In the genomic region with DNA sequence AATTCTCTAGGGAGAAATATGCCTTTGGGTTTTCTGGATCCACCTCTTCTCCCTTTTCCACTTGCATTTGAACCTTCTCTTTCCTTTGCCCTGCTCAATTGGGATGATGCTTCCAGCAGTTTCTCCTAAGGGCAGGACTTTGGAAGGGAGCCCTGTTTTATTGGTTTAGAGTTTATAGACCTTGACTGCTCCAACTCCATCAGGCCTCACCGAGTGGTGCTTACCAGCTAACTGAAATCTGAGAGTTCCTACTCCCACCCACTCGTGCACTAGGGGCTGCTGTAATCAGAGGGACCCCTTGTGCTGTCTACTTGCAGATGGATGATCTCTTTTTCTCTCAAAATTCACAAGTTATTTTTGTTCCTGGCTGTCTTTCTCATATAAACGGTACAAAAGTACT, we compare ENCODE assay signal across 25 cellular contexts.
"Had no signal": no experiment of that assay in that cellular context is flagged by ENCODE, and none has a peak within 500 bp of the region (broad histone marks: within the 10 kb centered on the region; RNA-seq: fewer than 3 reads in every experiment).

No MANE protein-coding gene starts in this region.

- H3K36me3 Mint-ChIP-seq: activated naive CD4-positive, alpha-beta T cell treated with anti-CD3 and anti-CD28 coated beads, Interleukin-2, amount 50 U/mL, for 72 hours had no signal

- H3K27me3 ChIP-seq: brain microvascular endothelial cell had no signal

- H3K27me3 Mint-ChIP-seq: activated B cell treated with CpG ODN at 0.5 μM for 24 hours; activated CD4-positive, alpha-beta T cell treated with anti-CD3 and anti-CD28 coated beads, Interleukin-2, amount 10 ng/mL, durations not matched to agents 24 days and 14 days; T-helper 17 cell had no signal

- H3K4me3 Mint-ChIP-seq: activated B cell treated with CpG ODN at 0.5 μM for 24 hours; activated CD4-positive, alpha-beta T cell treated with anti-CD3 and anti-CD28 coated beads, Interleukin-2, amount 10 ng/mL, durations not matched to agents 24 days and 14 days; activated naive CD8-positive, alpha-beta T cell treated with anti-CD3 and anti-CD28 coated beads, Interleukin-2, amount 50 U/mL, for 24 hours; activated T-cell treated with anti-CD3 and anti-CD28 coated beads, Interleukin-2, amount 50 U/mL, for 4 hours; T-helper 17 cell had no signal

- H3K27ac Mint-ChIP-seq: activated B cell treated with CpG ODN at 0.5 μM for 24 hours; activated CD4-positive, alpha-beta T cell treated with anti-CD3 and anti-CD28 coated beads, Interleukin-2, amount 10 ng/mL, durations not matched to agents 24 days and 14 days; activated naive CD4-positive, alpha-beta T cell treated with anti-CD3 and anti-CD28 coated beads, Interleukin-2, amount 50 U/mL, for 72 hours; activated naive CD8-positive, alpha-beta T cell treated with anti-CD3 and anti-CD28 coated beads, Interleukin-2, amount 50 U/mL, for 24 hours; T-helper 17 cell had no signal

- DNase-seq: activated B cell treated with CpG ODN at 0.5 μM for 24 hours; activated CD4-positive, alpha-beta T cell treated with anti-CD3 and anti-CD28 coated beads for 1 hour; activated CD4-positive, alpha-beta T cell treated with anti-CD3 and anti-CD28 coated beads, Interleukin-2, amount 10 ng/mL, durations not matched to agents 24 days and 14 days; activated CD4-positive, alpha-beta T cell treated with anti-CD3 and anti-CD28 coated beads, Interleukin-2, amount 50 U/mL, for 48 hours; activated CD8-positive, alpha-beta memory T cell treated with anti-CD3 and anti-CD28 coated beads for 24 hours; activated effector memory CD4-positive, alpha-beta T cell treated with anti-CD3 and anti-CD28 coated beads, Interleukin-2, amount 50 U/mL, for 16 hours; activated naive CD4-positive, alpha-beta T cell treated with Interleukin-2 at 50 U/mL for 16 hours; activated naive CD8-positive, alpha-beta T cell treated with anti-CD3 and anti-CD28 coated beads, Interleukin-2, amount 50 U/mL, for 24 hours; activated T-cell treated with anti-CD3 and anti-CD28 coated beads, Interleukin-2, amount 50 U/mL, for 4 hours; amniotic stem cell; brain microvascular endothelial cell; cerebellar nuclear complex; MM.1S; NCI-H1105; NCI-H1436; NCI-H1694 treated with DMSO at 0.1 percent for 48 hours; NCI-H2029 treated with DMSO at 0.1 percent for 48 hours; NCI-H345; NCI-H510A; NCI-H526 treated with DMSO at 0.1 percent for 48 hours; NCI-H82; SIG-M5; T-helper 17 cell; T-helper 9 cell had no signal

- H3K4me1 Mint-ChIP-seq: activated B cell treated with CpG ODN at 0.5 μM for 24 hours; activated CD4-positive, alpha-beta T cell treated with anti-CD3 and anti-CD28 coated beads, Interleukin-2, amount 10 ng/mL, durations not matched to agents 24 days and 14 days; activated naive CD8-positive, alpha-beta T cell treated with anti-CD3 and anti-CD28 coated beads, Interleukin-2, amount 50 U/mL, for 24 hours; T-helper 17 cell had no signal

- H3K36me3 ChIP-seq: brain microvascular endothelial cell had no signal

- H3K27ac ChIP-seq: brain microvascular endothelial cell had no signal

- ATAC-seq: activated naive CD4-positive, alpha-beta T cell treated with anti-CD3 and anti-CD28 coated beads, Interleukin-2, amount 50 U/mL, for 72 hours; activated naive CD8-positive, alpha-beta T cell treated with anti-CD3 and anti-CD28 coated beads, Interleukin-2, amount 50 U/mL, for 24 hours; activated T-cell treated with anti-CD3 and anti-CD28 coated beads, Interleukin-2, amount 50 U/mL, for 4 hours; T-helper 17 cell had no signal
